ENCODE assay signal across 1 cellular context in genomic region chr2:43270930-43271615, GRCh38.
TF ChIP-seq lines count a peak whose summit lies in the region.

No MANE protein-coding gene starts in this region.

TF ChIP-seq in H1, 55 proteins besides CTCF, POLR2A, EP300 and RAD21 (continued from another document):
- TF ChIP-seq SAP30 (IDR thresholded peaks at IDR 0.05; ENCODE audit: insufficient read depth, insufficient replicate concordance, low read length), result no peak
- no peak for TF ChIP-seq CHD2 (IDR thresholded peaks at IDR 0.05; ENCODE audit: low read length)
- TF ChIP-seq POLR2AphosphoS5 (IDR thresholded peaks at IDR 0.05; ENCODE audit: low read depth, low read length), result no peak
- no peak for TF ChIP-seq TAF1 (IDR thresholded peaks at IDR 0.05; ENCODE audit: low read depth, low read length)
